In genomic region chr13:39603424-39603947, GRCh38 we compare ENCODE assay signal across 8 cellular contexts. TPM values are rescaled to one million over a fixed set of nuclear protein-coding genes. Genes with fewer than 3 reads are reported as not detected.
DNase-seq lines count a peak whose midpoint lies in the region; FAIRE-seq and TF ChIP-seq lines count a peak whose summit lies in the region.

No MANE protein-coding gene starts in this region.

- in situ Hi-C loops in HAP-1 (cut with MboI; ENCODE audit: low sequenced_read_pairs): loop anchor here (10.0 kb wide), 2 partner anchors 199 to 339 kb away; no protein-coding TSS in a partner anchor

- H3K4me3 ChIP-seq in HAP-1: peak overlapping the region; percentile 87
- peak overlapping the region; percentile 85 for H3K4me3 ChIP-seq in bronchial epithelial cell (ENCODE audit: low read depth, low read length)
- H3K4me3 ChIP-seq in testis: peak overlapping the region; percentile 62 to 73

- no peaks in the 10 kb centered on the region for H3K9me3 ChIP-seq in HAP-1
- H3K9me3 ChIP-seq in testis: no peaks in the 10 kb centered on the region

- no peak for TF ChIP-seq POLR2A in testis (IDR thresholded peaks at IDR 0.05)

- H3K36me3 ChIP-seq in HAP-1 (replicated peaks) (no peaks in the 10 kb centered on the region), bronchial epithelial cell (ENCODE audit: control insufficient read depth, insufficient read depth, low read length) (no peaks in the 10 kb centered on the region), testis (ENCODE audit: low read depth, missing control alignments) (no peaks in the 10 kb centered on the region)

- WGBS in testis, 2 donors: 1% methylated on average over 13 to 15 of the region's 15 CpGs

- H3K27me3 ChIP-seq in HAP-1 (ENCODE audit: low read depth) (no peaks in the 10 kb centered on the region), bronchial epithelial cell (ENCODE audit: control insufficient read depth, insufficient read depth, low read length) (no peaks in the 10 kb centered on the region), layer of hippocampus (ENCODE audit: control insufficient read depth, insufficient read depth, low read length) (no peaks in the 10 kb centered on the region), testis (no peaks in the 10 kb centered on the region)

- no peak for FAIRE-seq in bronchial epithelial cell (lab: Jason Lieb, UNC)

- DNase-seq in NCI-H2227 (lab: John Stamatoyannopoulos, UW; ENCODE audit: unreplicated experiment) (peak; percentile 1), NCI-H2227 treated with DMSO at 0.1 percent for 48 hours (lab: John Stamatoyannopoulos, UW) (no peak), HAP-1 (ENCODE audit: low spot score in 2 of 2) (peak; percentile 22 to 49), NCI-H146 treated with DMSO at 0.1 percent for 48 hours (lab: John Stamatoyannopoulos, UW; ENCODE audit: unreplicated experiment) (peak; percentile 47), bronchial epithelial cell (ENCODE audit: low read depth) (peak; percentile 41), testis (peak; percentile 63), COLO829 (ENCODE audit: low spot score) (no peak)

- intact Hi-C loops in testis (cut with DNase I; ENCODE audit: low total_unique reads): no loop called here

- TF ChIP-seq CTCF in bronchial epithelial cell (IDR thresholded peaks at IDR 0.05; ENCODE audit: insufficient read depth, low read length, severe bottlenecking) (no peak), testis (IDR thresholded peaks at IDR 0.05) (no peak)

- peaks cover 35% of the 10 kb centered on the region for H3K4me1 ChIP-seq in HAP-1
- H3K4me1 ChIP-seq in testis: peaks cover 5% of the 10 kb centered on the region

- H3K27ac ChIP-seq in layer of hippocampus (ENCODE audit: low read depth, low read length): peak overlapping the region; percentile 63
- H3K27ac ChIP-seq in testis: peak overlapping the region; percentile 71 to 90

RNA-seq across cellular contexts. Expression of gene LHFPL6, which starts 0.5 kb away (rescaled TPM):
- 5.3 and 5.5 TPM in 2 replicates for total RNA-seq in bronchial epithelial cell
- 10 to 100 TPM; 37.3 to 52.1 TPM for total RNA-seq in testis
- polyA plus RNA-seq in testis (ENCODE audit: insufficient read depth, low read depth, low replicate concordance): 65.5 TPM

RNA-seq across cellular contexts. Expression of gene COG6, which starts 52.0 kb away (rescaled TPM):
- total RNA-seq in bronchial epithelial cell (15.5 and 24.0 TPM in 2 replicates), testis (10 to 100 TPM; 47.8 to 50.7 TPM)
- polyA plus RNA-seq in testis (ENCODE audit: insufficient read depth, low read depth, low replicate concordance): 32.0 TPM

Comparison
In these comparisons a context has a peak if more than half of its experiments do, and no peak if none do; other contexts are left out.
1. DNase-seq: peak in NCI-H2227 (single experiment), HAP-1 (2 of 2), NCI-H146 treated with DMSO at 0.1 percent for 48 hours (single experiment), bronchial epithelial cell (single experiment) and testis (single experiment); none in NCI-H2227 treated with DMSO at 0.1 percent for 48 hours (single experiment) and COLO829 (single experiment).
2. Peak in every context shown above with its lines, with median percentiles within 50 percentile points of each other: H3K4me3 ChIP-seq.